In genomic region chr19:18396471-18397241, GRCh38 we compare ENCODE assay signal across 17 cellular contexts. TPM values are rescaled to one million over a fixed set of nuclear protein-coding genes. Genes with fewer than 3 reads are reported as not detected.
DNase-seq lines count a peak whose midpoint lies in the region; ATAC-seq, FAIRE-seq and TF ChIP-seq lines count a peak whose summit lies in the region.
"Had no signal": no experiment of that assay in that cellular context is flagged by ENCODE, and none has a peak within 500 bp of the region (broad histone marks: within the 10 kb centered on the region; RNA-seq: fewer than 3 reads in every experiment).

No MANE protein-coding gene starts in this region.

- CTCF ChIA-PET in H1 (lab: Charles Lee; ENCODE audit: partially characterized antibody) = interaction anchor here (0.7 to 12.8 kb wide), 10 partner anchors 8 to 118 kb away, joined by 3 to 174 read pairs (median 4); partner anchors contain the start of gene GDF15
- CTCF ChIA-PET in activated CD8-positive, alpha-beta T cell treated with anti-CD3 and anti-CD28 coated beads for 36 hours (lab: Charles Lee) = interaction anchor here (2.8 kb wide), 1 partner anchor 8 kb away, joined by 17 read pairs; no protein-coding TSS in a partner anchor

- H2BK120ac ChIP-seq in H1 (replicated peaks; ENCODE audit: low read depth, low read length) = no peak overlapping the region

- H3K14ac ChIP-seq in H1 (ENCODE audit: insufficient read length) = no peak overlapping the region

- H3K27ac ChIP-seq in left ventricle myocardium inferior (replicated peaks) (peak overlapping the region; percentile 51), H1 (ENCODE audit: low read depth, low read length) (no peak overlapping the region), neural progenitor cell (no peak overlapping the region), upper lobe of right lung (no peak overlapping the region)

- no peaks in the 10 kb centered on the region for H3K36me3 ChIP-seq in left ventricle myocardium inferior
- no peaks in the 10 kb centered on the region for H3K36me3 ChIP-seq in H1 (ENCODE audit: control insufficient read depth in 2 of 4, insufficient read depth in 4 of 4, low read length in 3 of 4)
- H3K36me3 ChIP-seq in neural progenitor cell = no peaks in the 10 kb centered on the region
- no peaks in the 10 kb centered on the region for H3K36me3 ChIP-seq in upper lobe of right lung

- H3K4me1 ChIP-seq in left ventricle myocardium inferior (peaks cover 24% of the 10 kb centered on the region), H1 (replicated peaks in 1 of 4; ENCODE audit: control insufficient read depth in 3 of 4, insufficient read depth in 4 of 4, low read length in 3 of 4) (peaks cover 0 to 12% (median 4%) of the 10 kb centered on the region in 4 experiments; a peak in 5 of 7 replicates), neural progenitor cell (peaks cover 6% of the 10 kb centered on the region), upper lobe of right lung (peaks cover 16% of the 10 kb centered on the region)
- H3K4me1 ChIP-seq: Caco-2 had no signal

- intact Hi-C loops in left ventricle myocardium inferior (cut with micrococcal nuclease) (no loop called here), Right ventricle myocardium inferior (cut with DNase I) (loop anchor here (5.0 kb wide), 1 partner anchor 124 kb away; the partner anchor contains the start of gene IQCN), upper lobe of right lung (cut with DNase I) (no loop called here)
- intact Hi-C loops in activated CD8-positive, alpha-beta T cell treated with anti-CD3 and anti-CD28 coated beads for 36 hours (cut with micrococcal nuclease) = no loop called here

- peak overlapping the region; percentile 25; the same call in 1 of the 2 replicates for H2BK15ac ChIP-seq in H1 (ENCODE audit: low read length)

- peaks cover 14% of the 10 kb centered on the region for H3K4me1 Mint-ChIP-seq in neural progenitor cell
- H3K4me1 Mint-ChIP-seq in activated CD8-positive, alpha-beta T cell treated with anti-CD3 and anti-CD28 coated beads for 36 hours (ENCODE audit: low read depth) = no peaks in the 10 kb centered on the region

- peak overlapping the region; percentile 2 for H4K91ac ChIP-seq in H1 (replicated peaks; ENCODE audit: insufficient read length, low read length)

- H2AFZ ChIP-seq in H1 (ENCODE audit: low read length) = 0 out of 2 replicates have a peak overlapping the region, but pooled peaks have one; percentile 12
- peak overlapping the region; percentile 72 for H2AFZ ChIP-seq in neural progenitor cell (replicated peaks)

- no peak for ATAC-seq in Right ventricle myocardium inferior
- ATAC-seq in upper lobe of right lung = no peak
- ATAC-seq in activated CD8-positive, alpha-beta T cell treated with anti-CD3 and anti-CD28 coated beads for 36 hours = no peak

- H3K18ac ChIP-seq in H1 (ENCODE audit: extremely low read depth, low read length) = peak overlapping the region; percentile 38; the same call in 1 of the 2 replicates

- DNase-seq in left ventricle myocardium inferior (no peak), Right ventricle myocardium inferior (ENCODE audit: missing footprints) (no peak), H1 (ENCODE audit: low read depth in 1 of 2, low spot score in 2 of 2) (no peak), neural progenitor cell (ENCODE audit: low spot score) (no peak), upper lobe of right lung (no peak), OCI-M2 (lab: John Stamatoyannopoulos, UW; ENCODE audit: unreplicated experiment) (no peak)
- DNase-seq in activated T-cell treated with anti-CD3 and anti-CD28 coated beads, Interleukin-2, amount 50 U/mL, for 48 hours = no peak
- DNase-seq in activated CD8-positive, alpha-beta T cell treated with anti-CD3 and anti-CD28 coated beads for 36 hours = no peak
- DNase-seq: ACHN; Caco-2; effector CD8-positive, alpha-beta T cell; NCI-H1694 treated with DMSO at 0.1 percent for 48 hours; NCI-H510A treated with DMSO at 0.1 percent for 48 hours; small intestine had no signal

- POLR2A ChIA-PET in H1 (lab: Charles Lee; ENCODE audit: partially characterized antibody) = interaction anchor here (0.8 to 3.4 kb wide), 7 partner anchors 20 to 126 kb away, joined by 3 to 12 read pairs (median 3); partner anchors contain the start of gene JUND
- POLR2A ChIA-PET in activated CD8-positive, alpha-beta T cell treated with anti-CD3 and anti-CD28 coated beads for 36 hours (lab: Charles Lee) = interaction anchor here (1.0 to 1.1 kb wide), 2 partner anchors 53 to 117 kb away, joined by 3 to 4 read pairs; no protein-coding TSS in a partner anchor

- no peak overlapping the region for H3K23ac ChIP-seq in H1 (ENCODE audit: insufficient read length)

- H3K79me2 ChIP-seq in H1 (ENCODE audit: control insufficient read depth in 1 of 2, insufficient read depth in 2 of 2, low read length in 2 of 2) (no peaks in the 10 kb centered on the region), neural progenitor cell (ENCODE audit: low read depth) (no peaks in the 10 kb centered on the region)

- no peaks in the 10 kb centered on the region for H3K23me2 ChIP-seq in H1 (ENCODE audit: low read depth, low read length)

- H3K4me2 ChIP-seq in H1 (ENCODE audit: insufficient read depth in 1 of 2, low read depth in 2 of 2, low read length in 2 of 2) (peak overlapping the region; percentile 26 to 63; a peak in 2 of 4 replicates), neural progenitor cell (peak overlapping the region; percentile 73)

- H3K9ac ChIP-seq in H1 (replicated peaks in 1 of 4; ENCODE audit: extremely low read depth in 1 of 4, low read depth in 3 of 4, low read length in 3 of 4) (no peak overlapping the region; a peak in 2 of 7 replicates), neural progenitor cell (no peak overlapping the region)

- H3F3A ChIP-seq in neural progenitor cell (ENCODE audit: low read depth) = peaks cover 3% of the 10 kb centered on the region

- TF ChIP-seq POLR2A in H1 (IDR thresholded peaks at IDR 0.05; ENCODE audit: control extremely low read depth in 1 of 2, low read depth in 2 of 2, low read length in 2 of 2) = no peak

- no peak overlapping the region for H3K27ac Mint-ChIP-seq in neural progenitor cell
- no peak overlapping the region for H3K27ac Mint-ChIP-seq in activated CD8-positive, alpha-beta T cell treated with anti-CD3 and anti-CD28 coated beads for 36 hours
- H3K27ac Mint-ChIP-seq: activated T-helper 1 cell treated with anti-CD3 and anti-CD28 coated beads, Interleukin-12 subunit alpha, Interleukin-12 subunit beta, Interleukin-2, Interleukin-4 antibody, amounts not matched to agents 30 ng/mL and 10 ng/mL and 1 ng/mL, durations not matched to agents 14 hours and 24 hours and 36 hours had no signal

- H3K4me3 ChIP-seq in left ventricle myocardium inferior (peak overlapping the region; percentile 48), H1 (ENCODE audit: extremely low read depth in 1 of 4, insufficient read depth in 2 of 4, low read depth in 3 of 4, low read length in 4 of 4) (peak overlapping the region in 1 of 4 experiments; percentile 51; a peak in 3 of 8 replicates), neural progenitor cell (no peak overlapping the region), upper lobe of right lung (peak overlapping the region; percentile 43)

- no peak overlapping the region for H3K4me3 Mint-ChIP-seq in neural progenitor cell
- no peak overlapping the region for H3K4me3 Mint-ChIP-seq in activated CD8-positive, alpha-beta T cell treated with anti-CD3 and anti-CD28 coated beads for 36 hours
- H3K4me3 Mint-ChIP-seq: activated T-helper 1 cell treated with anti-CD3 and anti-CD28 coated beads, Interleukin-12 subunit alpha, Interleukin-12 subunit beta, Interleukin-2, Interleukin-4 antibody, amounts not matched to agents 30 ng/mL and 10 ng/mL and 1 ng/mL, durations not matched to agents 14 hours and 24 hours and 36 hours had no signal

- no peak for FAIRE-seq in H1 (lab: Jason Lieb, UNC)
- FAIRE-seq: astrocyte, small intestine had no signal

- H3K27me3 Mint-ChIP-seq in neural progenitor cell (ENCODE audit: insufficient read depth, low read depth) = peaks cover 8% of the 10 kb centered on the region
- peaks cover 12% of the 10 kb centered on the region for H3K27me3 Mint-ChIP-seq in activated CD8-positive, alpha-beta T cell treated with anti-CD3 and anti-CD28 coated beads for 36 hours

- H2AK5ac ChIP-seq in H1 (ENCODE audit: low read depth, low read length) = 0 out of 2 replicates have a peak overlapping the region, but pooled peaks have one; percentile 33

- peak overlapping the region; percentile 75 for H3K4ac ChIP-seq in H1 (replicated peaks; ENCODE audit: insufficient read length, low read depth, low read length)

- no peak overlapping the region for H4K5ac ChIP-seq in H1 (ENCODE audit: insufficient read length, low read depth, low read length)

- H2BK20ac ChIP-seq in H1 (ENCODE audit: low read length) = peak overlapping the region; percentile 8; the same call in 1 of the 2 replicates

- TF ChIP-seq CTCF in left ventricle myocardium inferior (IDR thresholded peaks at IDR 0.05; ENCODE audit: borderline replicate concordance) = no peak
- no peak for TF ChIP-seq CTCF in H1 (IDR thresholded peaks at IDR 0.05; ENCODE audit: control extremely low read depth in 1 of 3, insufficient read depth in 1 of 3, low read depth in 1 of 3, low read length in 3 of 3)
- TF ChIP-seq CTCF in neural progenitor cell (IDR thresholded peaks at IDR 0.05) = no peak
- TF ChIP-seq CTCF in upper lobe of right lung (IDR thresholded peaks at IDR 0.05) = no peak
- TF ChIP-seq CTCF in activated CD8-positive, alpha-beta T cell treated with anti-CD3 and anti-CD28 coated beads for 36 hours (IDR thresholded peaks at IDR 0.05) = no peak

- no peaks in the 10 kb centered on the region for H3K9me3 Mint-ChIP-seq in neural progenitor cell
- H3K9me3 Mint-ChIP-seq in activated CD8-positive, alpha-beta T cell treated with anti-CD3 and anti-CD28 coated beads for 36 hours = no peaks in the 10 kb centered on the region
- H3K9me3 Mint-ChIP-seq: activated T-helper 1 cell treated with anti-CD3 and anti-CD28 coated beads, Interleukin-12 subunit alpha, Interleukin-12 subunit beta, Interleukin-2, Interleukin-4 antibody, amounts not matched to agents 30 ng/mL and 10 ng/mL and 1 ng/mL, durations not matched to agents 14 hours and 24 hours and 36 hours; natural killer cell treated with Interleukin-12 subunit alpha and Interleukin-12 subunit beta and Interleukin-15 and Interleukin-18, amount 100 ng/mL, for 72 hours had no signal

- H3K79me1 ChIP-seq in H1 (ENCODE audit: low read depth, low read length) = no peaks in the 10 kb centered on the region

- no peak for TF ChIP-seq EP300 in H1 (IDR thresholded peaks at IDR 0.05; ENCODE audit: borderline replicate concordance in 1 of 2, low read depth in 2 of 2, low read length in 2 of 2)

- H3K56ac ChIP-seq in H1 (replicated peaks; ENCODE audit: insufficient read length, low read depth, low read length) = no peak overlapping the region

- H4K20me1 ChIP-seq in H1 (replicated peaks in 1 of 2; ENCODE audit: control insufficient read depth in 1 of 2, insufficient read depth in 2 of 2, low read length in 2 of 2) (no peaks in the 10 kb centered on the region), neural progenitor cell (ENCODE audit: low read depth) (no peaks in the 10 kb centered on the region)

- peak overlapping the region; percentile 29; the same call in 1 of the 2 replicates for H4K8ac ChIP-seq in H1 (ENCODE audit: extremely low read depth, insufficient read depth, low read length)

- peak overlapping the region; percentile 69; the same call in 1 of the 2 replicates for H2BK5ac ChIP-seq in H1 (ENCODE audit: low read depth, low read length)

- H3K9me3 ChIP-seq in left ventricle myocardium inferior (replicated peaks) = no peaks in the 10 kb centered on the region
- H3K9me3 ChIP-seq in H1 (ENCODE audit: insufficient read depth in 2 of 2, low read depth in 1 of 2, low read length in 1 of 2) = no peaks in the 10 kb centered on the region
- H3K9me3 ChIP-seq in neural progenitor cell (ENCODE audit: low read depth) = no peaks in the 10 kb centered on the region
- H3K9me3 ChIP-seq in upper lobe of right lung = no peaks in the 10 kb centered on the region
- H3K9me3 ChIP-seq: Caco-2 had no signal

- H3K36me3 Mint-ChIP-seq in neural progenitor cell = no peaks in the 10 kb centered on the region
- H3K36me3 Mint-ChIP-seq in activated CD8-positive, alpha-beta T cell treated with anti-CD3 and anti-CD28 coated beads for 36 hours (ENCODE audit: low read depth) = no peaks in the 10 kb centered on the region
- H3K36me3 Mint-ChIP-seq: natural killer cell treated with Interleukin-12 subunit alpha and Interleukin-12 subunit beta and Interleukin-15 and Interleukin-18, amount 100 ng/mL, for 72 hours had no signal

- WGBS in H1 (ENCODE audit: extremely low coverage in 1 of 2, insufficient coverage in 1 of 2, insufficient read length in 1 of 2, insufficient replicate concordance in 2 of 2, low coverage in 1 of 2, low lambda C conversion rate in 2 of 2, missing lambda C conversion rate in 1 of 2), 2 experiments = 86% methylated on average over 37 of the region's 37 CpGs; no CpG with 5 or more reads in 1 of the 2 experiments

- no peak for TF ChIP-seq RAD21 in H1 (IDR thresholded peaks at IDR 0.05 in 1 of 2, conservative IDR thresholded peaks at IDR 0.05 in 1 of 2; ENCODE audit: low read depth in 2 of 2, low read length in 2 of 2)

- peak overlapping the region; percentile 45; the same call in 1 of the 2 replicates for H2BK12ac ChIP-seq in H1 (ENCODE audit: low read depth, low read length)

- H3K27me3 ChIP-seq in left ventricle myocardium inferior (ENCODE audit: low read depth) = peaks cover 23% of the 10 kb centered on the region
- peaks cover 0 to 3% (median under 1%) of the 10 kb centered on the region in 4 experiments; a peak in 3 of 7 replicates for H3K27me3 ChIP-seq in H1 (replicated peaks in 1 of 4; ENCODE audit: control insufficient read depth in 3 of 4, extremely low read depth in 1 of 4, insufficient read depth in 3 of 4, low read length in 3 of 4)
- H3K27me3 ChIP-seq in neural progenitor cell = peaks cover 5% of the 10 kb centered on the region
- peaks cover 12% of the 10 kb centered on the region for H3K27me3 ChIP-seq in upper lobe of right lung

RNA-seq across cellular contexts. Expression of gene LRRC25, which starts 0.8 kb away (rescaled TPM):
- 2.4 TPM for total RNA-seq in left ventricle myocardium inferior
- 5.0 TPM for total RNA-seq in Right ventricle myocardium inferior
- 0.20 and 0.23 TPM in 2 replicates for total RNA-seq in H1 (2021; fragmentation: NEBNext Ultra II Directional; extraction: Animal tissue kit (Norgen Biotek cat#: 25700))
- 0.31 and 0.41 TPM in 2 replicates for polyA plus RNA-seq in H1 (2011; rRNA removed)
- polyA plus RNA-seq in H1 (2011; cell fraction: cytosol; rRNA removed) = 0.35 TPM
- polyA plus RNA-seq in H1 (2011; cell fraction: nucleus; rRNA removed) = 0.30 TPM
- 0.09 to 0.29 TPM (median 0.19 TPM) in 3 of 4 replicates, not detected in the other for polyA plus RNA-seq in H1 (2012, experiment 1 of 2)
- 0.16 TPM for polyA plus RNA-seq in H1 (2012, experiment 2 of 2)
- 0.14 TPM for polyA plus RNA-seq in H1 (2013, experiment 1 of 2)
- 0.13 TPM for polyA plus RNA-seq in H1 (2013, experiment 2 of 2)
- polyA minus RNA-seq in H1 (2011; rRNA and poly(A)+ RNA removed) = 0.35 and 0.46 TPM in 2 replicates
- not detected for polyA minus RNA-seq in H1 (2011; cell fraction: cytosol; rRNA and poly(A)+ RNA removed)
- not detected for polyA minus RNA-seq in H1 (2011; cell fraction: nucleus; rRNA and poly(A)+ RNA removed)
- total RNA-seq in neural progenitor cell (ENCODE audit: low replicate concordance) = 0.03 TPM in 1 of 2 replicates, not detected in the other
- 22.7 TPM for total RNA-seq in upper lobe of right lung
- total RNA-seq in activated CD8-positive, alpha-beta T cell treated with anti-CD3 and anti-CD28 coated beads for 36 hours = not detected
- total RNA-seq: activated T-helper 1 cell treated with anti-CD3 and anti-CD28 coated beads, Interleukin-12 subunit alpha, Interleukin-12 subunit beta, Interleukin-2, Interleukin-4 antibody, amounts not matched to agents 30 ng/mL and 10 ng/mL and 1 ng/mL, durations not matched to agents 14 hours and 24 hours and 36 hours; astrocyte; Caco-2; natural killer cell treated with Interleukin-12 subunit alpha and Interleukin-12 subunit beta and Interleukin-15 and Interleukin-18, amount 100 ng/mL, for 72 hours had no signal

RNA-seq across cellular contexts. Expression of gene GDF15, which starts 10.7 kb away (rescaled TPM):
- total RNA-seq in left ventricle myocardium inferior = 0.33 TPM
- total RNA-seq in Right ventricle myocardium inferior = 0.46 TPM
- 4.1 and 5.0 TPM in 2 replicates for total RNA-seq in H1 (2021; fragmentation: NEBNext Ultra II Directional; extraction: Animal tissue kit (Norgen Biotek cat#: 25700))
- 8.5 and 18.8 TPM in 2 replicates for polyA plus RNA-seq in H1 (2011; rRNA removed)
- 8.2 TPM for polyA plus RNA-seq in H1 (2011; cell fraction: cytosol; rRNA removed)
- 17.2 TPM for polyA plus RNA-seq in H1 (2011; cell fraction: nucleus; rRNA removed)
- polyA plus RNA-seq in H1 (2012, experiment 1 of 2) = 4.9 to 6.1 TPM (median 5.6 TPM) in 4 replicates
- 5.5 TPM for polyA plus RNA-seq in H1 (2012, experiment 2 of 2)
- 11.8 TPM for polyA plus RNA-seq in H1 (2013, experiment 1 of 2)
- polyA plus RNA-seq in H1 (2013, experiment 2 of 2) = 14.4 TPM
- 1.1 and 2.9 TPM in 2 replicates for polyA minus RNA-seq in H1 (2011; rRNA and poly(A)+ RNA removed)
- polyA minus RNA-seq in H1 (2011; cell fraction: cytosol; rRNA and poly(A)+ RNA removed) = 6.8 TPM
- polyA minus RNA-seq in H1 (2011; cell fraction: nucleus; rRNA and poly(A)+ RNA removed) = 9.7 TPM
- total RNA-seq in neural progenitor cell (ENCODE audit: low replicate concordance) = 0.19 and 2.5 TPM in 2 replicates
- 105 TPM for total RNA-seq in upper lobe of right lung
- not detected for total RNA-seq in activated CD8-positive, alpha-beta T cell treated with anti-CD3 and anti-CD28 coated beads for 36 hours
- total RNA-seq: activated T-helper 1 cell treated with anti-CD3 and anti-CD28 coated beads, Interleukin-12 subunit alpha, Interleukin-12 subunit beta, Interleukin-2, Interleukin-4 antibody, amounts not matched to agents 30 ng/mL and 10 ng/mL and 1 ng/mL, durations not matched to agents 14 hours and 24 hours and 36 hours had no signal

RNA-seq across cellular contexts. Expression of gene SSBP4, which starts 22.5 kb away (rescaled TPM):
- total RNA-seq in left ventricle myocardium inferior (30.8 TPM), Right ventricle myocardium inferior (36.2 TPM), neural progenitor cell (ENCODE audit: low replicate concordance) (21.1 and 50.5 TPM in 2 replicates), upper lobe of right lung (57.3 TPM)
- total RNA-seq in H1 (2021; fragmentation: NEBNext Ultra II Directional; extraction: Animal tissue kit (Norgen Biotek cat#: 25700)) = 26.4 and 30.5 TPM in 2 replicates
- polyA plus RNA-seq in H1 (2011; rRNA removed) = 33.7 and 51.3 TPM in 2 replicates
- polyA plus RNA-seq in H1 (2011; cell fraction: cytosol; rRNA removed) = 28.5 TPM
- 60.9 TPM for polyA plus RNA-seq in H1 (2011; cell fraction: nucleus; rRNA removed)
- 11.5 to 29.1 TPM (median 22.0 TPM) in 4 replicates for polyA plus RNA-seq in H1 (2012, experiment 1 of 2)
- 26.6 TPM for polyA plus RNA-seq in H1 (2012, experiment 2 of 2)
- polyA plus RNA-seq in H1 (2013, experiment 1 of 2) = 40.7 TPM
- polyA plus RNA-seq in H1 (2013, experiment 2 of 2) = 42.3 TPM
- 1.9 and 3.2 TPM in 2 replicates for polyA minus RNA-seq in H1 (2011; rRNA and poly(A)+ RNA removed)
- 25.3 TPM for polyA minus RNA-seq in H1 (2011; cell fraction: cytosol; rRNA and poly(A)+ RNA removed)
- polyA minus RNA-seq in H1 (2011; cell fraction: nucleus; rRNA and poly(A)+ RNA removed) = 21.7 TPM
- total RNA-seq in activated CD8-positive, alpha-beta T cell treated with anti-CD3 and anti-CD28 coated beads for 36 hours = 100 to 1,000 TPM in 1 of 2 experiments, 10 to 100 TPM in 1; 98.2 to 102 TPM

RNA-seq across cellular contexts. Expression of gene ISYNA1, which starts 41.3 kb away (rescaled TPM):
- 24.1 TPM for total RNA-seq in left ventricle myocardium inferior
- 26.0 TPM for total RNA-seq in Right ventricle myocardium inferior
- 207 and 215 TPM in 2 replicates for total RNA-seq in H1 (2021; fragmentation: NEBNext Ultra II Directional; extraction: Animal tissue kit (Norgen Biotek cat#: 25700))
- polyA plus RNA-seq in H1 (2011; rRNA removed) = 264 and 330 TPM in 2 replicates
- 164 TPM for polyA plus RNA-seq in H1 (2011; cell fraction: cytosol; rRNA removed)
- polyA plus RNA-seq in H1 (2011; cell fraction: nucleus; rRNA removed) = 558 TPM
- polyA plus RNA-seq in H1 (2012, experiment 1 of 2) = 147 to 255 TPM (median 231 TPM) in 4 replicates
- 269 TPM for polyA plus RNA-seq in H1 (2012, experiment 2 of 2)
- polyA plus RNA-seq in H1 (2013, experiment 1 of 2) = 172 TPM
- 158 TPM for polyA plus RNA-seq in H1 (2013, experiment 2 of 2)
- polyA minus RNA-seq in H1 (2011; rRNA and poly(A)+ RNA removed) = 67.7 and 79.7 TPM in 2 replicates
- polyA minus RNA-seq in H1 (2011; cell fraction: cytosol; rRNA and poly(A)+ RNA removed) = 153 TPM
- 97.1 TPM for polyA minus RNA-seq in H1 (2011; cell fraction: nucleus; rRNA and poly(A)+ RNA removed)
- total RNA-seq in neural progenitor cell (ENCODE audit: low replicate concordance) = 81.7 and 203 TPM in 2 replicates
- total RNA-seq in upper lobe of right lung = 34.6 TPM
- 10 to 100 TPM; 48.6 to 54.9 TPM for total RNA-seq in activated CD8-positive, alpha-beta T cell treated with anti-CD3 and anti-CD28 coated beads for 36 hours

RNA-seq across cellular contexts. Expression of gene PGPEP1, which starts 56.3 kb away (rescaled TPM):
- total RNA-seq in left ventricle myocardium inferior (38.8 TPM), Right ventricle myocardium inferior (29.3 TPM), neural progenitor cell (ENCODE audit: low replicate concordance) (2.1 and 5.7 TPM in 2 replicates), upper lobe of right lung (40.8 TPM)
- 33.2 and 33.4 TPM in 2 replicates for total RNA-seq in H1 (2021; fragmentation: NEBNext Ultra II Directional; extraction: Animal tissue kit (Norgen Biotek cat#: 25700))
- polyA plus RNA-seq in H1 (2011; rRNA removed) = 16.6 and 17.0 TPM in 2 replicates
- polyA plus RNA-seq in H1 (2011; cell fraction: cytosol; rRNA removed) = 19.4 TPM
- polyA plus RNA-seq in H1 (2011; cell fraction: nucleus; rRNA removed) = 29.1 TPM
- 21.0 to 25.1 TPM (median 23.6 TPM) in 4 replicates for polyA plus RNA-seq in H1 (2012, experiment 1 of 2)
- 19.1 TPM for polyA plus RNA-seq in H1 (2012, experiment 2 of 2)
- 41.9 TPM for polyA plus RNA-seq in H1 (2013, experiment 1 of 2)
- 41.8 TPM for polyA plus RNA-seq in H1 (2013, experiment 2 of 2)
- polyA minus RNA-seq in H1 (2011; rRNA and poly(A)+ RNA removed) = 58.5 and 73.6 TPM in 2 replicates
- 23.0 TPM for polyA minus RNA-seq in H1 (2011; cell fraction: cytosol; rRNA and poly(A)+ RNA removed)
- polyA minus RNA-seq in H1 (2011; cell fraction: nucleus; rRNA and poly(A)+ RNA removed) = 27.0 TPM
- 10 to 100 TPM; 21.7 to 23.9 TPM for total RNA-seq in activated CD8-positive, alpha-beta T cell treated with anti-CD3 and anti-CD28 coated beads for 36 hours

Comparison
In these comparisons a context has a peak if more than half of its experiments do, and no peak if none do; other contexts are left out.
1. RNA of gene GDF15, which starts 10.7 kb away (total RNA-seq): 105 TPM in upper lobe of right lung (single experiment); 4.1 to 5.0 TPM in H1, 0.46 TPM in Right ventricle myocardium inferior (single experiment), 0.33 TPM in left ventricle myocardium inferior (single experiment), 0.19 to 2.5 TPM in neural progenitor cell and not detected in activated CD8-positive, alpha-beta T cell treated with anti-CD3 and anti-CD28 coated beads for 36 hours; every median in the first group is over 10 times any median in the second.